In genomic region chr3:172354931-172355499, GRCh38 we compare ENCODE assay signal across 19 cellular contexts.
DNase-seq lines count a peak whose midpoint lies in the region; ATAC-seq and TF ChIP-seq lines count a peak whose summit lies in the region.
"Had no signal": no experiment of that assay in that cellular context is flagged by ENCODE, and none has a peak within 500 bp of the region (broad histone marks: within the 10 kb centered on the region; RNA-seq: fewer than 3 reads in every experiment).

No MANE protein-coding gene starts in this region.

- H3K36me3 Mint-ChIP-seq in activated CD4-positive, alpha-beta T cell treated with anti-CD3 and anti-CD28 coated beads, Interleukin-2, amount 10 ng/mL, durations not matched to agents 24 days and 14 days (ENCODE audit: low read depth) = peaks cover 4% of the 10 kb centered on the region
- H3K36me3 Mint-ChIP-seq in T-helper 2 cell treated with Interferon-gamma antibody and Interleukin-4, amounts not matched to agents 5 μg/mL and 100 μg/mL, for 36 hours (ENCODE audit: low read depth) = peaks cover 2% of the 10 kb centered on the region

- peak overlapping the region; percentile 19 for H3K27ac ChIP-seq in epithelial cell of prostate
- peak overlapping the region; percentile 29 to 47 for H3K27ac ChIP-seq in tibial artery

- H3K4me1 Mint-ChIP-seq in activated CD4-positive, alpha-beta T cell treated with anti-CD3 and anti-CD28 coated beads, Interleukin-2, amount 10 ng/mL, durations not matched to agents 24 days and 14 days = peaks cover 2% of the 10 kb centered on the region
- peaks cover 15% of the 10 kb centered on the region for H3K4me1 Mint-ChIP-seq in T-helper 2 cell treated with Interferon-gamma antibody and Interleukin-4, amounts not matched to agents 5 μg/mL and 100 μg/mL, for 36 hours (ENCODE audit: low read depth)
- H3K4me1 Mint-ChIP-seq: GM23338, IgD-negative memory B cell had no signal

- H3K9me3 Mint-ChIP-seq in activated CD4-positive, alpha-beta T cell treated with anti-CD3 and anti-CD28 coated beads, Interleukin-2, amount 10 ng/mL, durations not matched to agents 24 days and 14 days = no peaks in the 10 kb centered on the region
- H3K9me3 Mint-ChIP-seq in T-helper 2 cell treated with Interferon-gamma antibody and Interleukin-4, amounts not matched to agents 5 μg/mL and 100 μg/mL, for 36 hours = no peaks in the 10 kb centered on the region
- H3K9me3 Mint-ChIP-seq: CD4-positive, CD25-positive, alpha-beta regulatory T cell; GM23338; IgD-negative memory B cell had no signal

- H3K36me3 ChIP-seq in tibial artery = peaks cover 18 to 33% (median 30%) of the 10 kb centered on the region in 3 donors

- TF ChIP-seq CTCF in tibial artery (IDR thresholded peaks at IDR 0.05) = no peak

- DNase-seq in activated CD4-positive, alpha-beta T cell treated with anti-CD3 and anti-CD28 coated beads, Interleukin-2, amount 10 ng/mL, durations not matched to agents 24 days and 14 days = peak; percentile 33
- no peak for DNase-seq in activated CD4-positive, alpha-beta T cell treated with anti-CD3 and anti-CD28 coated beads, Interleukin-2, amount 50 U/mL, for 1 hour
- DNase-seq in NCI-H146 treated with DMSO at 0.1 percent for 48 hours (lab: John Stamatoyannopoulos, UW; ENCODE audit: unreplicated experiment) = peak; percentile 69
- no peak for DNase-seq in epithelial cell of prostate (ENCODE audit: low read depth, low spot score)
- no peak for DNase-seq in tibial artery
- no peak for DNase-seq in T-helper 2 cell treated with Interferon-gamma antibody and Interleukin-4, amounts not matched to agents 5 μg/mL and 100 μg/mL, for 36 hours (ENCODE audit: low spot score)
- DNase-seq in AG08396 (ENCODE audit: low spot score) = no peak
- DNase-seq: BE2C; CD4-positive, CD25-positive, alpha-beta regulatory T cell; DMS 273 treated with DMSO at 0.1 percent for 48 hours; DMS79 treated with DMSO at 0.1 percent for 48 hours; NCI-H1694 treated with DMSO at 0.1 percent for 48 hours; NCI-H2107; OCI-M1; Right ventricle myocardium superior; T-helper 2 cell had no signal

- no peak overlapping the region for H3K4me3 Mint-ChIP-seq in activated CD4-positive, alpha-beta T cell treated with anti-CD3 and anti-CD28 coated beads, Interleukin-2, amount 10 ng/mL, durations not matched to agents 24 days and 14 days
- no peak overlapping the region for H3K4me3 Mint-ChIP-seq in T-helper 2 cell treated with Interferon-gamma antibody and Interleukin-4, amounts not matched to agents 5 μg/mL and 100 μg/mL, for 36 hours
- H3K4me3 Mint-ChIP-seq: CD4-positive, CD25-positive, alpha-beta regulatory T cell; GM23338; IgD-negative memory B cell had no signal

- H3K27me3 ChIP-seq in tibial artery = no peaks in the 10 kb centered on the region
- H3K27me3 ChIP-seq: BE2C had no signal

- no peak for ATAC-seq in GM19452 (IDR thresholded peaks at IDR 0.05; ENCODE audit: unreplicated experiment)
- ATAC-seq: GM23338 had no signal

- H3K27me3 Mint-ChIP-seq in activated CD4-positive, alpha-beta T cell treated with anti-CD3 and anti-CD28 coated beads, Interleukin-2, amount 10 ng/mL, durations not matched to agents 24 days and 14 days = no peaks in the 10 kb centered on the region
- no peaks in the 10 kb centered on the region for H3K27me3 Mint-ChIP-seq in T-helper 2 cell treated with Interferon-gamma antibody and Interleukin-4, amounts not matched to agents 5 μg/mL and 100 μg/mL, for 36 hours (ENCODE audit: low read depth)
- H3K27me3 Mint-ChIP-seq: CD4-positive, CD25-positive, alpha-beta regulatory T cell; IgD-negative memory B cell had no signal

- H3K4me3 ChIP-seq in tibial artery = no peak overlapping the region
- H3K4me3 ChIP-seq: GM23338 had no signal

- peaks cover 0 to 33% (median 19%) of the 10 kb centered on the region in 4 donors for H3K4me1 ChIP-seq in tibial artery
- H3K4me1 ChIP-seq: BE2C had no signal

- H3K9me3 ChIP-seq in tibial artery = no peaks in the 10 kb centered on the region
- H3K9me3 ChIP-seq: BE2C had no signal

- intact Hi-C loops in activated CD4-positive, alpha-beta T cell treated with anti-CD3 and anti-CD28 coated beads, Interleukin-2, amount 10 ng/mL, durations not matched to agents 24 days and 14 days (cut with micrococcal nuclease) = no loop called here
- intact Hi-C loops in tibial artery (cut with DNase I; ENCODE audit: low total_unique reads) = loop anchor here (10.0 kb wide), 1 partner anchor 710 kb away; no protein-coding TSS in a partner anchor

- H3K27ac Mint-ChIP-seq in activated CD4-positive, alpha-beta T cell treated with anti-CD3 and anti-CD28 coated beads, Interleukin-2, amount 10 ng/mL, durations not matched to agents 24 days and 14 days = no peak overlapping the region
- no peak overlapping the region for H3K27ac Mint-ChIP-seq in T-helper 2 cell treated with Interferon-gamma antibody and Interleukin-4, amounts not matched to agents 5 μg/mL and 100 μg/mL, for 36 hours
- H3K27ac Mint-ChIP-seq: CD4-positive, CD25-positive, alpha-beta regulatory T cell; GM23338; IgD-negative memory B cell had no signal

Comparison
In these comparisons a context has a peak if more than half of its experiments do, and no peak if none do; other contexts are left out.
1. DNase-seq: peak in activated CD4-positive, alpha-beta T cell treated with anti-CD3 and anti-CD28 coated beads, Interleukin-2, amount 10 ng/mL, durations not matched to agents 24 days and 14 days (single experiment) and NCI-H146 treated with DMSO at 0.1 percent for 48 hours (single experiment); none in activated CD4-positive, alpha-beta T cell treated with anti-CD3 and anti-CD28 coated beads, Interleukin-2, amount 50 U/mL, for 1 hour (single experiment), epithelial cell of prostate (single experiment), tibial artery (0 of 2), T-helper 2 cell treated with Interferon-gamma antibody and Interleukin-4, amounts not matched to agents 5 μg/mL and 100 μg/mL, for 36 hours (single experiment) and AG08396 (single experiment).